Comparison of ENCODE assay signal across 20 cellular contexts in the genomic region with DNA sequence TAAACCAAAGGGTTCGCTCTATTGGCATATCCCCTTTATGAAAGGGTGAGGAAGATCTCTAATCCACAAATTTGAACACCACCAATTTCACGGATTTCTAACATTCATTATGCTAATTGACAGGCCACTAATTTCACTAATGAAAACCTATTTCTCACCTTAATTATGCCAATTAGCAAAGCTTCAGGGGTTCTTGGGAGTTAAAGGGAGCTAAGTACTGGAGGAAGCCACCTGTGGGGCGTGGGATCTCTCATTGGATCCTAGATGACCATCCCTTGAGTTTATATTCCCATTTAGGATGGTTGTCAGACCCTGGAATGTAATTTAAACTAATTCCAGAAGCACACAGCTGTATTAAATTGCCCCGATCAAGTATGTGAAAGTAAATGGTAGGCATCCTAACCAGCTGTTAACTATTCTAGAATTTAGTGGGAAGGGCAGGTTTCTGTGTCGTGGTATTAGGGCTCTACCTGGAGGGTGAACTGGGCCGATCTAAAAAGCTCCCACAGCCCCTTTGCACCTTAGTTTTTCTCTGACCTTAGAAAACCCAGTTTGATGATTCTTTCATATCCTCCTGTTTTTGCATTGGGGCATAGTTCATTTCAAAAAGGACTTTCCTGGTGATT.
DNase-seq lines count a peak whose midpoint lies in the region; ATAC-seq, FAIRE-seq and TF ChIP-seq lines count a peak whose summit lies in the region.
"Had no signal": no experiment of that assay in that cellular context is flagged by ENCODE, and none has a peak within 500 bp of the region (broad histone marks: within the 10 kb centered on the region; RNA-seq: fewer than 3 reads in every experiment).

No MANE protein-coding gene starts in this region.

- peaks cover 62% of the 10 kb centered on the region for H3K4me1 Mint-ChIP-seq in neural progenitor cell

- H3K27me3 Mint-ChIP-seq in neural progenitor cell (ENCODE audit: insufficient read depth, low read depth), result no peaks in the 10 kb centered on the region
- H3K27me3 Mint-ChIP-seq: activated naive CD8-positive, alpha-beta T cell treated with anti-CD3 and anti-CD28 coated beads for 36 hours had no signal

- H3K4me2 ChIP-seq in A549 (peak overlapping the region; percentile 21; the same call in 1 of the 3 replicates), neural progenitor cell (peak overlapping the region; percentile 47)

- FAIRE-seq in A549 (lab: Jason Lieb, UNC) (no peak), pancreas (lab: Jason Lieb, UNC) (no peak), small intestine (lab: Jason Lieb, UNC) (no peak)
- FAIRE-seq: A204.1, G401.6 had no signal

- TF ChIP-seq CTCF in A549 (IDR thresholded peaks at IDR 0.05) (no peak), neural progenitor cell (IDR thresholded peaks at IDR 0.05) (no peak), pancreas (IDR thresholded peaks at IDR 0.05) (no peak), testis (IDR thresholded peaks at IDR 0.05) (no peak)

- H3K4me3 ChIP-seq in A549 (no peak overlapping the region), duodenal mucosa (ENCODE audit: low read depth in 1 of 2, low read length in 2 of 2) (no peak overlapping the region), neural progenitor cell (no peak overlapping the region), pancreas (no peak overlapping the region), testis (no peak overlapping the region), small intestine (ENCODE audit: low read depth in 1 of 2, low read length in 2 of 2) (no peak overlapping the region)
- H3K4me3 ChIP-seq: gastrocnemius medialis had no signal

- WGBS in A549 (ENCODE audit: missing lambda C conversion rate), result 82% methylated on average over 6 of the region's 6 CpGs
- 77 to 85% methylated on average over 6 of the region's 6 CpGs for WGBS in pancreas, 2 donors
- 95 to 97% methylated on average over 6 of the region's 6 CpGs for WGBS in testis, 2 donors
- WGBS in small intestine, 3 donors, result 84 to 93% (median 85%) methylated on average over 6 of the region's 6 CpGs

- POLR2A ChIA-PET in A549 (lab: Yijun Ruan, JAX), result no interaction called here

- no peak for TF ChIP-seq RAD21 in A549 (conservative IDR thresholded peaks at IDR 0.05 in 1 of 2, IDR thresholded peaks at IDR 0.05 in 1 of 2)

- peaks cover 11% of the 10 kb centered on the region for H3K36me3 Mint-ChIP-seq in neural progenitor cell
- H3K36me3 Mint-ChIP-seq: activated naive CD8-positive, alpha-beta T cell treated with anti-CD3 and anti-CD28 coated beads for 36 hours; immature natural killer cell had no signal

- H4K20me1 ChIP-seq in neural progenitor cell (ENCODE audit: low read depth), result peaks cover 44% of the 10 kb centered on the region

- ATAC-seq in A549, result no peak
- ATAC-seq in pancreas, result no peak
- no peak for ATAC-seq in sciatic nerve
- ATAC-seq: activated T-cell treated with anti-CD3 and anti-CD28 coated beads, Interleukin-2, amount 50 U/mL, for 4 hours; gastrocnemius medialis had no signal

- H3K36me3 ChIP-seq in duodenal mucosa (ENCODE audit: control insufficient read depth in 1 of 2, insufficient read depth in 2 of 2, low read length in 2 of 2) (no peaks in the 10 kb centered on the region), neural progenitor cell (no peaks in the 10 kb centered on the region), pancreas (no peaks in the 10 kb centered on the region), testis (ENCODE audit: low read depth, missing control alignments) (no peaks in the 10 kb centered on the region), small intestine (ENCODE audit: control insufficient read depth in 2 of 2, insufficient read depth in 2 of 2, low read length in 2 of 2) (peaks cover 0 to 2% of the 10 kb centered on the region in 2 donors)
- H3K36me3 ChIP-seq: gastrocnemius medialis had no signal

- H3K27me3 ChIP-seq in duodenal mucosa (ENCODE audit: control insufficient read depth in 1 of 2, insufficient read depth in 2 of 2, low read length in 2 of 2) (no peaks in the 10 kb centered on the region), neural progenitor cell (no peaks in the 10 kb centered on the region), pancreas (no peaks in the 10 kb centered on the region), testis (no peaks in the 10 kb centered on the region), small intestine (ENCODE audit: control insufficient read depth in 2 of 2, insufficient read depth in 2 of 2, low read length in 2 of 2) (no peaks in the 10 kb centered on the region)
- H3K27me3 ChIP-seq: gastrocnemius medialis had no signal

- H3K9me3 ChIP-seq in A549, result no peaks in the 10 kb centered on the region
- H3K9me3 ChIP-seq in duodenal mucosa (ENCODE audit: control insufficient read depth in 1 of 2, low read length in 2 of 2), result no peaks in the 10 kb centered on the region
- no peaks in the 10 kb centered on the region for H3K9me3 ChIP-seq in neural progenitor cell (ENCODE audit: low read depth)
- H3K9me3 ChIP-seq in pancreas, result no peaks in the 10 kb centered on the region
- H3K9me3 ChIP-seq in testis, result no peaks in the 10 kb centered on the region
- H3K9me3 ChIP-seq in small intestine (ENCODE audit: control insufficient read depth, low read depth), result no peaks in the 10 kb centered on the region
- H3K9me3 ChIP-seq: gastrocnemius medialis had no signal

- TF ChIP-seq POLR2A in A549 (IDR thresholded peaks at IDR 0.05; ENCODE audit: low read length), result no peak
- no peak for TF ChIP-seq POLR2A in testis (IDR thresholded peaks at IDR 0.05)

- H3K4me1 ChIP-seq in A549 (peaks cover 63% of the 10 kb centered on the region), duodenal mucosa (ENCODE audit: control insufficient read depth in 1 of 2, insufficient read depth in 2 of 2, low read length in 2 of 2) (peaks cover 29 to 35% of the 10 kb centered on the region in 2 donors), neural progenitor cell (peaks cover 48% of the 10 kb centered on the region), pancreas (no peaks in the 10 kb centered on the region), testis (peaks cover 23% of the 10 kb centered on the region), small intestine (ENCODE audit: control insufficient read depth in 2 of 2, insufficient read depth in 1 of 2, low read depth in 1 of 2, low read length in 1 of 2) (peaks cover 2 to 16% of the 10 kb centered on the region in 2 donors)

- peaks cover 13% of the 10 kb centered on the region for H3K79me2 ChIP-seq in neural progenitor cell (ENCODE audit: low read depth)

- H3K27ac ChIP-seq in A549 (no peak overlapping the region), duodenal mucosa (ENCODE audit: low read depth, low read length) (peak overlapping the region; percentile 3), neural progenitor cell (no peak overlapping the region), pancreas (no peak overlapping the region), testis (no peak overlapping the region), small intestine (ENCODE audit: low read depth in 1 of 2, low read length in 1 of 2) (peak overlapping the region in 1 of 2 donors; percentile 59)

- peaks cover 3% of the 10 kb centered on the region for H3F3A ChIP-seq in neural progenitor cell (ENCODE audit: low read depth)

- H3K9ac ChIP-seq in duodenal mucosa (ENCODE audit: low read depth in 1 of 2, low read length in 2 of 2), result no peak overlapping the region
- H3K9ac ChIP-seq in neural progenitor cell, result no peak overlapping the region

- no peak overlapping the region for H2AFZ ChIP-seq in neural progenitor cell (replicated peaks)

- H3K27ac Mint-ChIP-seq in neural progenitor cell, result no peak overlapping the region
- H3K27ac Mint-ChIP-seq: activated naive CD8-positive, alpha-beta T cell treated with anti-CD3 and anti-CD28 coated beads for 36 hours; immature natural killer cell had no signal

- no peak for TF ChIP-seq EP300 in A549 (IDR thresholded peaks at IDR 0.05)

- no peak overlapping the region for H3K4me3 Mint-ChIP-seq in neural progenitor cell
- H3K4me3 Mint-ChIP-seq: activated naive CD8-positive, alpha-beta T cell treated with anti-CD3 and anti-CD28 coated beads for 36 hours; activated T-cell treated with anti-CD3 and anti-CD28 coated beads, Interleukin-2, amount 50 U/mL, for 4 hours; immature natural killer cell had no signal

- no peaks in the 10 kb centered on the region for H3K9me3 Mint-ChIP-seq in neural progenitor cell
- H3K9me3 Mint-ChIP-seq: activated naive CD8-positive, alpha-beta T cell treated with anti-CD3 and anti-CD28 coated beads for 36 hours; activated T-cell treated with anti-CD3 and anti-CD28 coated beads, Interleukin-2, amount 50 U/mL, for 4 hours; immature natural killer cell had no signal

- intact Hi-C loops in pancreas (cut with DNase I) (no loop called here), sciatic nerve (cut with DNase I) (no loop called here), testis (cut with DNase I; ENCODE audit: low total_unique reads) (no loop called here)

- CTCF ChIA-PET in A549 (lab: Yijun Ruan, JAX), result interaction anchor here (0.7 to 4.1 kb wide), 3 partner anchors 7 to 22 kb away, joined by 4 to 12 read pairs (median 4); no protein-coding TSS in a partner anchor

- DNase-seq in A549 (ENCODE audit: low read depth in 1 of 2, low spot score in 1 of 2) (no peak), M059J (ENCODE audit: low read depth) (peak; percentile 29), neural progenitor cell (ENCODE audit: low spot score) (no peak), pancreas (no peak), sciatic nerve (ENCODE audit: low spot score) (no peak), testis (no peak), small intestine (no peak)
- DNase-seq: activated CD4-positive, alpha-beta T cell treated with anti-CD3 and anti-CD28 coated beads, Interleukin-2, amount 50 U/mL, for 1 hour; activated naive CD8-positive, alpha-beta T cell treated with anti-CD3 and anti-CD28 coated beads for 36 hours; activated T-cell treated with anti-CD3 and anti-CD28 coated beads, Interleukin-2, amount 50 U/mL, for 4 hours; gastrocnemius medialis; immature natural killer cell; MM.1S; NCI-H82; SHP77 treated with DMSO at 0.1 percent for 48 hours; stimulated activated CD4-positive, alpha-beta T cell treated with anti-CD3 and anti-CD28 coated beads, Interleukin-12 subunit alpha, Interleukin-12 subunit beta, amount 100 ng/mL, for 4 hours; T1000 had no signal

TF ChIP-seq in A549, 52 proteins besides CTCF, POLR2A, EP300 and RAD21 (continues in another document):
- TF ChIP-seq TP53 (CRISPR knock-in tag; IDR thresholded peaks at IDR 0.05) (no peak), HOXA7 (CRISPR knock-in tag; IDR thresholded peaks at IDR 0.05) (no peak), FOXS1 (CRISPR knock-in tag; IDR thresholded peaks at IDR 0.05) (no peak), RFX5 (IDR thresholded peaks at IDR 0.05) (no peak)
- TF ChIP-seq, protein P1, sequence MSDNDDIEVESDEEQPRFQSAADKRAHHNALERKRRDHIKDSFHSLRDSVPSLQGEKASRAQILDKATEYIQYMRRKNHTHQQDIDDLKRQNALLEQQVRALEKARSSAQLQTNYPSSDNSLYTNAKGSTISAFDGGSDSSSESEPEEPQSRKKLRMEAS (IDR thresholded peaks at IDR 0.05), result no peak
